ENCODE assay signal across 1 cellular context in genomic region chrX:18676470-18676869, GRCh38.
A peak's percentile ranks its signal among the peaks of the same experiment; 100 is the strongest.
TF ChIP-seq lines count a peak whose summit lies in the region.

No MANE protein-coding gene starts in this region.

TF ChIP-seq in GM12878, 131 proteins besides CTCF, POLR2A, EP300 and RAD21:
- TF ChIP-seq MLLT1 (IDR thresholded peaks at IDR 0.05) (0 out of 2 replicates have a peak, but pooled peaks have one; percentile 8), CREM (IDR thresholded peaks at IDR 0.05; ENCODE audit: low read depth) (no peak)
